1 cellular context compared by ENCODE assay signal in the genomic region with DNA sequence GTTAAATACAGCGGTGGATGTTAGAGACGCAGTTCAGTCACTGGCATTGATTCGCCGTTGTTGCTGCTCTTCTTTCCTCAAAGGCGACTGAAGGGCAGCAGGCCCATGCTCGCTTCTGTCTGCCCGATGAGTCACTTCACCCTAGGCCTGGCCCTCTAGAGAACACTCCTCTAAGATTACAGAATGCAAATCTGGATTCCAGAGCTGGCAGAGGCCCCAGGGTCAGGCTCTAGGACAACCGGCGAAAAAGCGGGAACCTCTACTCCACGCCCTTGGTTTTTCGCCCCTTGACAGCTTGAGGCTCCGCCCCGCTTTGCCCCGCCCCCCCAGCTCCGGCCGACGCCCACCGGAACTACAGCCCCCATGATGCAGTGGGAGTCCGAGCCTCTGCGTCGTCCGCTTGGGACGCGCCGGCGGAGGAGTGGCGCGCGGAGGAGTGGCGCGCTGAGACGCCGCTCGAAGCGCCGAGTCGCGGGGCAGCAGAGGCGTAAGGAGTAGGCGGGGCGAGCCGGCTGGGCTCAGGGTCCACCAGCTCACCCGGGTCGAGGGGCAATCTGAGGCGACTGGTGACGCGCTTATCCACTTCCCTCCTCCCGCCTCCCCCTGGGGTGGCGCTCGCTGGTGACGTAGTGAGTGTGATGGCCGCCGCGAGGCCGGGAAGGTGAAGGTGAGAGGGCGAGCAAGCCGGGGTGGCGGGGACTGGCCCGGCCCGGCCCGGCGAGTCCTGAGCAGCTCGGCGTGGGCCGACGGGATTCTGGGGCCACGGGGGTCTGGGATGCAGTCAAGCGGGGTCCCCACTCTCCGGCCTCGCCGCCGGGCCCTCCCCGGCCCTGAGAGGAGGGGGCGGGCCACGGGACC.
TF ChIP-seq lines count a peak whose summit lies in the region.

A gene (plus strand): TSS at position 627 of the 858 bp plus-strand sequence. CDS start 8,725 bp downstream, outside the sequence.

TF ChIP-seq in K562, 482 proteins besides CTCF, POLR2A, EP300 and RAD21 (continued from another document and continues in another):
- TF ChIP-seq ZNF133 (CRISPR knock-in tag; IDR thresholded peaks at IDR 0.05): no peak
- TF ChIP-seq, protein P1, sequence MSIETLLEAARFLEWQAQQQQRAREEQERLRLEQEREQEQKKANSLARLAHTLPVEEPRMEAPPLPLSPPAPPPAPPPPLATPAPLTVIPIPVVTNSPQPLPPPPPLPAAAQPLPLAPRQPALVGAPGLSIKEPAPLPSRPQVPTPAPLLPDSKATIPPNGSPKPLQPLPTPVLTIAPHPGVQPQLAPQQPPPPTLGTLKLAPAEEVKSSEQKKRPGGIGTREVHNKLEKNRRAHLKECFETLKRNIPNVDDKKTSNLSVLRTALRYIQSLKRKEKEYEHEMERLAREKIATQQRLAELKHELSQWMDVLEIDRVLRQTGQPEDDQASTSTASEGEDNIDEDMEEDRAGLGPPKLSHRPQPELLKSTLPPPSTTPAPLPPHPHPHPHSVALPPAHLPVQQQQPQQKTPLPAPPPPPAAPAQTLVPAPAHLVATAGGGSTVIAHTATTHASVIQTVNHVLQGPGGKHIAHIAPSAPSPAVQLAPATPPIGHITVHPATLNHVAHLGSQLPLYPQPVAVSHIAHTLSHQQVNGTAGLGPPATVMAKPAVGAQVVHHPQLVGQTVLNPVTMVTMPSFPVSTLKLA (conservative IDR thresholded peaks at IDR 0.05): peak; percentile 85 to 94
- TF ChIP-seq ZNF76 (CRISPR knock-in tag; IDR thresholded peaks at IDR 0.05; ENCODE audit: borderline replicate concordance): no peak; the same call in 1 of the 2 replicates
- TF ChIP-seq PHTF2 (CRISPR knock-in tag; IDR thresholded peaks at IDR 0.05): no peak
- TF ChIP-seq ZNF197 (CRISPR knock-in tag; IDR thresholded peaks at IDR 0.05; ENCODE audit: low read depth): peak; percentile 71
- peak; percentile 74 for TF ChIP-seq SAP30 (IDR thresholded peaks at IDR 0.05; ENCODE audit: borderline replicate concordance, insufficient read depth, low read depth, low read length, poor library complexity, severe bottlenecking)
- TF ChIP-seq, protein P2, sequence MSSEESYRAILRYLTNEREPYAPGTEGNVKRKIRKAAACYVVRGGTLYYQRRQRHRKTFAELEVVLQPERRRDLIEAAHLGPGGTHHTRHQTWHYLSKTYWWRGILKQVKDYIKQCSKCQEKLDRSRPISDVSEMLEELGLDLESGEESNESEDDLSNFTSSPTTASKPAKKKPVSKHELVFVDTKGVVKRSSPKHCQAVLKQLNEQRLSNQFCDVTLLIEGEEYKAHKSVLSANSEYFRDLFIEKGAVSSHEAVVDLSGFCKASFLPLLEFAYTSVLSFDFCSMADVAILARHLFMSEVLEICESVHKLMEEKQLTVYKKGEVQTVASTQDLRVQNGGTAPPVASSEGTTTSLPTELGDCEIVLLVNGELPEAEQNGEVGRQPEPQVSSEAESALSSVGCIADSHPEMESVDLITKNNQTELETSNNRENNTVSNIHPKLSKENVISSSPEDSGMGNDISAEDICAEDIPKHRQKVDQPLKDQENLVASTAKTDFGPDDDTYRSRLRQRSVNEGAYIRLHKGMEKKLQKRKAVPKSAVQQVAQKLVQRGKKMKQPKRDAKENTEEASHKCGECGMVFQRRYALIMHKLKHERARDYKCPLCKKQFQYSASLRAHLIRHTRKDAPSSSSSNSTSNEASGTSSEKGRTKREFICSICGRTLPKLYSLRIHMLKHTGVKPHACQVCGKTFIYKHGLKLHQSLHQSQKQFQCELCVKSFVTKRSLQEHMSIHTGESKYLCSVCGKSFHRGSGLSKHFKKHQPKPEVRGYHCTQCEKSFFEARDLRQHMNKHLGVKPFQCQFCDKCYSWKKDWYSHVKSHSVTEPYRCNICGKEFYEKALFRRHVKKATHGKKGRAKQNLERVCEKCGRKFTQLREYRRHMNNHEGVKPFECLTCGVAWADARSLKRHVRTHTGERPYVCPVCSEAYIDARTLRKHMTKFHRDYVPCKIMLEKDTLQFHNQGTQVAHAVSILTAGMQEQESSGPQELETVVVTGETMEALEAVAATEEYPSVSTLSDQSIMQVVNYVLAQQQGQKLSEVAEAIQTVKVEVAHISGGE (CRISPR knock-in tag; IDR thresholded peaks at IDR 0.05): peak in 1 of 3 experiments; percentile 73; a peak in 1 of 6 replicates
- 0 out of 2 replicates have a peak, but pooled peaks have one; percentile 65 for TF ChIP-seq RBM14 (IDR thresholded peaks at IDR 0.05; ENCODE audit: borderline replicate concordance, insufficient read depth, low read depth, low read length)
- peak; percentile 43 for TF ChIP-seq NEUROD1 (IDR thresholded peaks at IDR 0.05; ENCODE audit: borderline replicate concordance, low read depth, low read length, partially characterized antibody)
- peak; percentile 99 for TF ChIP-seq SIN3B (IDR thresholded peaks at IDR 0.05; ENCODE audit: low read depth)
- TF ChIP-seq ZNF143 (CRISPR knock-in tag; IDR thresholded peaks at IDR 0.05): peak; percentile 97
- TF ChIP-seq, protein P3, sequence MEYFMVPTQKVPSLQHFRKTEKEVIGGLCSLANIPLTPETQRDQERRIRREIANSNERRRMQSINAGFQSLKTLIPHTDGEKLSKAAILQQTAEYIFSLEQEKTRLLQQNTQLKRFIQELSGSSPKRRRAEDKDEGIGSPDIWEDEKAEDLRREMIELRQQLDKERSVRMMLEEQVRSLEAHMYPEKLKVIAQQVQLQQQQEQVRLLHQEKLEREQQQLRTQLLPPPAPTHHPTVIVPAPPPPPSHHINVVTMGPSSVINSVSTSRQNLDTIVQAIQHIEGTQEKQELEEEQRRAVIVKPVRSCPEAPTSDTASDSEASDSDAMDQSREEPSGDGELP (CRISPR knock-in tag; IDR thresholded peaks at IDR 0.05; ENCODE audit: borderline replicate concordance): peak; percentile 91
- peak; percentile 69 for TF ChIP-seq TGIF2 (CRISPR knock-in tag; IDR thresholded peaks at IDR 0.05)
- no peak for TF ChIP-seq ZNF384 (IDR thresholded peaks at IDR 0.05; ENCODE audit: low read depth, low read length)
- TF ChIP-seq BDP1 (IDR thresholded peaks at IDR 0.05; ENCODE audit: insufficient read depth, insufficient read length): no peak
- TF ChIP-seq HNRNPL (IDR thresholded peaks at IDR 0.05; ENCODE audit: low read depth, low read length): 0 out of 2 replicates have a peak, but pooled peaks have one; percentile 47
- TF ChIP-seq POLR2AphosphoS5 (IDR thresholded peaks at IDR 0.05; ENCODE audit: control insufficient read depth, insufficient read depth, low read depth, low read length): peak; percentile 91
- TF ChIP-seq HDAC2 (IDR thresholded peaks at IDR 0.05): peak; percentile 66
- peak; percentile 97 for TF ChIP-seq PHF20 (IDR thresholded peaks at IDR 0.05; ENCODE audit: partially characterized antibody)
- TF ChIP-seq ZNF583 (CRISPR knock-in tag; IDR thresholded peaks at IDR 0.05): 0 out of 2 replicates have a peak, but pooled peaks have one; percentile 30
- TF ChIP-seq, protein P4, sequence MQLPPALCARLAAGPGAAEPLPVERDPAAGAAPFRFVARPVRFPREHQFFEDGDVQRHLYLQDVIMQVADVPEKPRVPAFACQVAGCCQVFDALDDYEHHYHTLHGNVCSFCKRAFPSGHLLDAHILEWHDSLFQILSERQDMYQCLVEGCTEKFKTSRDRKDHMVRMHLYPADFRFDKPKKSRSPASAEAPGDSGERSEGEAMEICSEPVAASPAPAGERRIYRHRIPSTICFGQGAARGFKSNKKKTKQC (CRISPR knock-in tag; IDR thresholded peaks at IDR 0.05): peak; percentile 87
- peak; percentile 61 for TF ChIP-seq JUN (IDR thresholded peaks at IDR 0.05; ENCODE audit: borderline replicate concordance, low read depth, low read length)
- TF ChIP-seq JUN (CRISPR knock-in tag; IDR thresholded peaks at IDR 0.05; ENCODE audit: borderline replicate concordance): no peak; the same call in 1 of the 2 replicates
- TF ChIP-seq TAF1 (IDR thresholded peaks at IDR 0.05; ENCODE audit: control insufficient read depth, extremely low read depth, insufficient read depth, low read length, severe bottlenecking): peak; percentile 98
- TF ChIP-seq PML (IDR thresholded peaks at IDR 0.05; ENCODE audit: low read length): peak; percentile 74
- TF ChIP-seq POLR2B (IDR thresholded peaks at IDR 0.05; ENCODE audit: low read depth, partially characterized antibody): peak; percentile 90
- TF ChIP-seq GTF2E2 (tag; IDR thresholded peaks at IDR 0.05): peak; percentile 71; the same call in 1 of the 2 replicates
- TF ChIP-seq, protein P5, sequence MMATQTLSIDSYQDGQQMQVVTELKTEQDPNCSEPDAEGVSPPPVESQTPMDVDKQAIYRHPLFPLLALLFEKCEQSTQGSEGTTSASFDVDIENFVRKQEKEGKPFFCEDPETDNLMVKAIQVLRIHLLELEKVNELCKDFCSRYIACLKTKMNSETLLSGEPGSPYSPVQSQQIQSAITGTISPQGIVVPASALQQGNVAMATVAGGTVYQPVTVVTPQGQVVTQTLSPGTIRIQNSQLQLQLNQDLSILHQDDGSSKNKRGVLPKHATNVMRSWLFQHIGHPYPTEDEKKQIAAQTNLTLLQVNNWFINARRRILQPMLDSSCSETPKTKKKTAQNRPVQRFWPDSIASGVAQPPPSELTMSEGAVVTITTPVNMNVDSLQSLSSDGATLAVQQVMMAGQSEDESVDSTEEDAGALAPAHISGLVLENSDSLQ (IDR thresholded peaks at IDR 0.05): peak; percentile 76
- TF ChIP-seq ZNF175 (CRISPR knock-in tag; IDR thresholded peaks at IDR 0.05; ENCODE audit: low read depth): peak; percentile 49
- TF ChIP-seq MEF2A (IDR thresholded peaks at IDR 0.05; ENCODE audit: control insufficient read depth, low read depth, low read length): no peak
- TF ChIP-seq, protein P6, sequence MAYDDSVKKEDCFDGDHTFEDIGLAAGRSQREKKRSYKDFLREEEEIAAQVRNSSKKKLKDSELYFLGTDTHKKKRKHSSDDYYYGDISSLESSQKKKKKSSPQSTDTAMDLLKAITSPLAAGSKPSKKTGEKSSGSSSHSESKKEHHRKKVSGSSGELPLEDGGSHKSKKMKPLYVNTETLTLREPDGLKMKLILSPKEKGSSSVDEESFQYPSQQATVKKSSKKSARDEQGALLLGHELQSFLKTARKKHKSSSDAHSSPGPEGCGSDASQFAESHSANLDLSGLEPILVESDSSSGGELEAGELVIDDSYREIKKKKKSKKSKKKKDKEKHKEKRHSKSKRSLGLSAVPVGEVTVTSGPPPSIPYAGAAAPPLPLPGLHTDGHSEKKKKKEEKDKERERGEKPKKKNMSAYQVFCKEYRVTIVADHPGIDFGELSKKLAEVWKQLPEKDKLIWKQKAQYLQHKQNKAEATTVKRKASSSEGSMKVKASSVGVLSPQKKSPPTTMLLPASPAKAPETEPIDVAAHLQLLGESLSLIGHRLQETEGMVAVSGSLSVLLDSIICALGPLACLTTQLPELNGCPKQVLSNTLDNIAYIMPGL (CRISPR knock-in tag; IDR thresholded peaks at IDR 0.05): peak; percentile 51; the same call in 1 of the 2 replicates
- TF ChIP-seq, protein P7, sequence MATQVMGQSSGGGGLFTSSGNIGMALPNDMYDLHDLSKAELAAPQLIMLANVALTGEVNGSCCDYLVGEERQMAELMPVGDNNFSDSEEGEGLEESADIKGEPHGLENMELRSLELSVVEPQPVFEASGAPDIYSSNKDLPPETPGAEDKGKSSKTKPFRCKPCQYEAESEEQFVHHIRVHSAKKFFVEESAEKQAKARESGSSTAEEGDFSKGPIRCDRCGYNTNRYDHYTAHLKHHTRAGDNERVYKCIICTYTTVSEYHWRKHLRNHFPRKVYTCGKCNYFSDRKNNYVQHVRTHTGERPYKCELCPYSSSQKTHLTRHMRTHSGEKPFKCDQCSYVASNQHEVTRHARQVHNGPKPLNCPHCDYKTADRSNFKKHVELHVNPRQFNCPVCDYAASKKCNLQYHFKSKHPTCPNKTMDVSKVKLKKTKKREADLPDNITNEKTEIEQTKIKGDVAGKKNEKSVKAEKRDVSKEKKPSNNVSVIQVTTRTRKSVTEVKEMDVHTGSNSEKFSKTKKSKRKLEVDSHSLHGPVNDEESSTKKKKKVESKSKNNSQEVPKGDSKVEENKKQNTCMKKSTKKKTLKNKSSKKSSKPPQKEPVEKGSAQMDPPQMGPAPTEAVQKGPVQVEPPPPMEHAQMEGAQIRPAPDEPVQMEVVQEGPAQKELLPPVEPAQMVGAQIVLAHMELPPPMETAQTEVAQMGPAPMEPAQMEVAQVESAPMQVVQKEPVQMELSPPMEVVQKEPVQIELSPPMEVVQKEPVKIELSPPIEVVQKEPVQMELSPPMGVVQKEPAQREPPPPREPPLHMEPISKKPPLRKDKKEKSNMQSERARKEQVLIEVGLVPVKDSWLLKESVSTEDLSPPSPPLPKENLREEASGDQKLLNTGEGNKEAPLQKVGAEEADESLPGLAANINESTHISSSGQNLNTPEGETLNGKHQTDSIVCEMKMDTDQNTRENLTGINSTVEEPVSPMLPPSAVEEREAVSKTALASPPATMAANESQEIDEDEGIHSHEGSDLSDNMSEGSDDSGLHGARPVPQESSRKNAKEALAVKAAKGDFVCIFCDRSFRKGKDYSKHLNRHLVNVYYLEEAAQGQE (CRISPR knock-in tag; IDR thresholded peaks at IDR 0.05; ENCODE audit: low read depth): 0 out of 2 replicates have a peak, but pooled peaks have one; percentile 72
- TF ChIP-seq, protein P8, sequence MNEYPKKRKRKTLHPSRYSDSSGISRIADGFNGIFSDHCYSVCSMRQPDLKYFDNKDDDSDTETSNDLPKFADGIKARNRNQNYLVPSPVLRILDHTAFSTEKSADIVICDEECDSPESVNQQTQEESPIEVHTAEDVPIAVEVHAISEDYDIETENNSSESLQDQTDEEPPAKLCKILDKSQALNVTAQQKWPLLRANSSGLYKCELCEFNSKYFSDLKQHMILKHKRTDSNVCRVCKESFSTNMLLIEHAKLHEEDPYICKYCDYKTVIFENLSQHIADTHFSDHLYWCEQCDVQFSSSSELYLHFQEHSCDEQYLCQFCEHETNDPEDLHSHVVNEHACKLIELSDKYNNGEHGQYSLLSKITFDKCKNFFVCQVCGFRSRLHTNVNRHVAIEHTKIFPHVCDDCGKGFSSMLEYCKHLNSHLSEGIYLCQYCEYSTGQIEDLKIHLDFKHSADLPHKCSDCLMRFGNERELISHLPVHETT (CRISPR knock-in tag; conservative IDR thresholded peaks at IDR 0.05 in 1 of 2, IDR thresholded peaks at IDR 0.05 in 1 of 2): peak in 1 of 2 experiments; percentile 62; a peak in 1 of 4 replicates
- no peak for TF ChIP-seq ESRRB (CRISPR knock-in tag; IDR thresholded peaks at IDR 0.05; ENCODE audit: borderline replicate concordance)
- TF ChIP-seq TEAD4 (IDR thresholded peaks at IDR 0.05; ENCODE audit: low read length): peak; percentile 57
- TF ChIP-seq TEAD4 (CRISPR knock-in tag; IDR thresholded peaks at IDR 0.05; ENCODE audit: borderline replicate concordance): no peak
- TF ChIP-seq TSC22D4 (tag; IDR thresholded peaks at IDR 0.05): no peak
